In genomic region chr22:46591890-46592289, GRCh38 we compare ENCODE assay signal across 9 cellular contexts. TPM values are rescaled to one million over a fixed set of nuclear protein-coding genes. Genes with fewer than 3 reads are reported as not detected.
A peak's percentile ranks its signal among the peaks of the same experiment; 100 is the strongest.
DNase-seq lines count a peak whose midpoint lies in the region; ATAC-seq and TF ChIP-seq lines count a peak whose summit lies in the region.
"Had no signal": no experiment of that assay in that cellular context is flagged by ENCODE, and none has a peak within 500 bp of the region (broad histone marks: within the 10 kb centered on the region; RNA-seq: fewer than 3 reads in every experiment).

No MANE protein-coding gene starts in this region.

- TF ChIP-seq EP300 in gastroesophageal sphincter (IDR thresholded peaks at IDR 0.05), result no peak

- intact Hi-C loops in activated B cell treated with CpG ODN at 0.5 μM for 24 hours (cut with micrococcal nuclease) (loop anchor here (2.0 kb wide), 2 partner anchors 21 to 31 kb away; no protein-coding TSS in a partner anchor), posterior vena cava (cut with DNase I) (no loop called here)

- POLR2A ChIA-PET in activated B cell treated with CpG ODN at 0.5 μM for 24 hours (lab: Charles Lee), result interaction anchor here (0.7 to 1.4 kb wide), 4 partner anchors 10 to 171 kb away, joined by 4 to 7 read pairs (median 4); partner anchors contain the start of gene TBC1D22A

- H3K9me3 ChIP-seq in GM23248 (ENCODE audit: low read depth), result no peaks in the 10 kb centered on the region
- no peaks in the 10 kb centered on the region for H3K9me3 ChIP-seq in gastroesophageal sphincter
- H3K9me3 ChIP-seq: colonic mucosa had no signal

- no peaks in the 10 kb centered on the region for H3K27me3 ChIP-seq in GM23248 (replicated peaks; ENCODE audit: insufficient read depth)
- H3K27me3 ChIP-seq in gastroesophageal sphincter, result no peaks in the 10 kb centered on the region
- H3K27me3 ChIP-seq: colonic mucosa had no signal

- no peak for TF ChIP-seq CTCF in activated B cell treated with CpG ODN at 0.5 μM for 24 hours (IDR thresholded peaks at IDR 0.05)
- no peak for TF ChIP-seq CTCF in gastroesophageal sphincter (IDR thresholded peaks at IDR 0.05)

- ATAC-seq in activated B cell treated with CpG ODN at 0.5 μM for 24 hours (ENCODE audit: low read depth) (no peak), gastroesophageal sphincter (no peak), GM19023 (IDR thresholded peaks at IDR 0.05; ENCODE audit: unreplicated experiment) (no peak), HG03520 (IDR thresholded peaks at IDR 0.05; ENCODE audit: unreplicated experiment) (no peak)

- peak overlapping the region; percentile 50 for H3K9ac ChIP-seq in GM23248

- no peak for DNase-seq in GM23248
- DNase-seq in activated B cell treated with CpG ODN at 0.5 μM for 24 hours, result no peak
- DNase-seq in skeletal muscle cell (ENCODE audit: low read depth), result no peak
- no peak for DNase-seq in posterior vena cava (ENCODE audit: low spot score)
- DNase-seq in hepatic stellate cell (ENCODE audit: low spot score), result no peak
- DNase-seq: colonic mucosa had no signal

- no peaks in the 10 kb centered on the region for H3K9me3 Mint-ChIP-seq in activated B cell treated with CpG ODN at 0.5 μM for 24 hours

- H3K27ac ChIP-seq in GM23248 (peak overlapping the region; percentile 70), gastroesophageal sphincter (peak overlapping the region in 3 of 4 donors; percentile 11 to 71 (median 66))

- H3K27me3 Mint-ChIP-seq in activated B cell treated with CpG ODN at 0.5 μM for 24 hours, result no peaks in the 10 kb centered on the region

- no peaks in the 10 kb centered on the region for H3K9me2 ChIP-seq in GM23248 (ENCODE audit: insufficient read depth)

- H4K20me1 ChIP-seq in GM23248 (ENCODE audit: insufficient read depth), result no peaks in the 10 kb centered on the region

- H3K36me3 ChIP-seq in GM23248 (ENCODE audit: low read depth), result no peaks in the 10 kb centered on the region
- H3K36me3 ChIP-seq in gastroesophageal sphincter, result no peaks in the 10 kb centered on the region
- H3K36me3 ChIP-seq: colonic mucosa had no signal

- CTCF ChIA-PET in activated B cell treated with CpG ODN at 0.5 μM for 24 hours (lab: Charles Lee), result interaction anchor here (1.5 kb wide), 1 partner anchor 28 kb away, joined by 3 read pairs; no protein-coding TSS in a partner anchor

- no peaks in the 10 kb centered on the region for H3K36me3 Mint-ChIP-seq in activated B cell treated with CpG ODN at 0.5 μM for 24 hours (ENCODE audit: low read depth)

- H3K4me3 Mint-ChIP-seq in activated B cell treated with CpG ODN at 0.5 μM for 24 hours, result peak overlapping the region; percentile 79

- peak overlapping the region; percentile 82 for H3K4me2 ChIP-seq in GM23248 (ENCODE audit: unreplicated experiment)

- H3K79me2 ChIP-seq in GM23248 (ENCODE audit: insufficient read depth), result 0 out of 2 replicates have a peak, but pooled peaks cover 3% of the 10 kb centered on the region

- H3K4me1 Mint-ChIP-seq in activated B cell treated with CpG ODN at 0.5 μM for 24 hours, result peaks cover 73% of the 10 kb centered on the region

- in situ Hi-C loops in GM23248 (cut with MboI), result no loop called here

- peaks cover 12% of the 10 kb centered on the region for H3K4me1 ChIP-seq in GM23248 (ENCODE audit: insufficient read depth)
- H3K4me1 ChIP-seq in gastroesophageal sphincter, result peaks cover 0 to 57% (median 10%) of the 10 kb centered on the region in 3 donors

- 95 to 100% methylated on average over 7 of the region's 7 CpGs for WGBS in GM23248 (ENCODE audit: low coverage in 1 of 2, low lambda C conversion rate in 2 of 2, missing lambda C conversion rate in 2 of 2), 2 experiments
- WGBS in gastroesophageal sphincter (ENCODE audit: low coverage in 1 of 2), 2 donors, result no CpG with 5 or more reads among the region's 7 CpGs

- peak overlapping the region; percentile 60 for H3K4me3 ChIP-seq in GM23248
- H3K4me3 ChIP-seq in gastroesophageal sphincter, result no peak overlapping the region
- peak overlapping the region; percentile 36 for H3K4me3 ChIP-seq in skeletal muscle cell (ENCODE audit: low read depth, low read length)
- H3K4me3 ChIP-seq: colonic mucosa had no signal

- no peak for TF ChIP-seq POLR2A in gastroesophageal sphincter (IDR thresholded peaks at IDR 0.05)

- H3K27ac Mint-ChIP-seq in activated B cell treated with CpG ODN at 0.5 μM for 24 hours, result peak overlapping the region; percentile 91

- peaks cover 12% of the 10 kb centered on the region for H3F3A ChIP-seq in GM23248 (ENCODE audit: insufficient read depth)

- H2AFZ ChIP-seq in GM23248, result peak overlapping the region; percentile 46; the same call in 1 of the 2 replicates

RNA-seq across cellular contexts. Expression of gene GRAMD4, which starts 28.3 kb away (rescaled TPM):
- total RNA-seq in GM23248 (2014; rRNA removed; shearing (Covaris generic)), result 10.6 TPM in 2 replicates
- 2.6 and 2.9 TPM in 2 replicates for polyA plus RNA-seq in GM23248 (2016; fragmentation: Nextera tagmentation; extraction: Ambion mirVana)
- total RNA-seq in activated B cell treated with CpG ODN at 0.5 μM for 24 hours (39.3 and 45.6 TPM in 2 replicates), gastroesophageal sphincter (10 to 100 TPM; 10.8 to 53.3 (median 33.2) TPM), posterior vena cava (10 to 100 TPM; 15.9 to 18.6 TPM)

RNA-seq across cellular contexts. Expression of gene CELSR1, which starts 54.5 kb away (rescaled TPM):
- 0.38 and 0.54 TPM in 2 replicates for total RNA-seq in GM23248 (2014; rRNA removed; shearing (Covaris generic))
- 0.15 and 0.23 TPM in 2 replicates for polyA plus RNA-seq in GM23248 (2016; fragmentation: Nextera tagmentation; extraction: Ambion mirVana)
- total RNA-seq in activated B cell treated with CpG ODN at 0.5 μM for 24 hours (9.0 and 12.3 TPM in 2 replicates), gastroesophageal sphincter (1 to 10 TPM; 1.7 to 4.8 (median 4.3) TPM), posterior vena cava (1 to 10 TPM; 2.6 to 2.8 TPM)

Comparison
In these comparisons a context has a peak if more than half of its experiments do, and no peak if none do; other contexts are left out.
1. H3K4me3 ChIP-seq: peak in GM23248 (single experiment) and skeletal muscle cell (single experiment); none in gastroesophageal sphincter (0 of 2).